8 cellular contexts compared by ENCODE assay signal in genomic region chrX:24150051-24150790, GRCh38. TPM values are rescaled to one million over a fixed set of nuclear protein-coding genes. Genes with fewer than 3 reads are reported as not detected.
DNase-seq lines count a peak whose midpoint lies in the region; ATAC-seq and TF ChIP-seq lines count a peak whose summit lies in the region.

No MANE protein-coding gene starts in this region.

- peak overlapping the region; percentile 90 for H3K4me3 Mint-ChIP-seq in WTC11

- TF ChIP-seq CTCF in WTC11 (IDR thresholded peaks at IDR 0.05), result no peak
- no peak for TF ChIP-seq CTCF in cardiac fibroblast (IDR thresholded peaks at IDR 0.05; ENCODE audit: low read depth, low read length)

- peak overlapping the region; percentile 63 to 77 for H3K4me3 ChIP-seq in cardiac fibroblast (replicated peaks in 1 of 2; ENCODE audit: low read depth in 2 of 2, low read length in 2 of 2)

- POLR2A ChIA-PET in WTC11 (lab: Charles Lee), result interaction anchor here (1.5 kb wide), 1 partner anchor 17 kb away, joined by 4 read pairs; no protein-coding TSS in a partner anchor

- peak overlapping the region; percentile 98 for H3K27ac Mint-ChIP-seq in WTC11

- H3K27me3 Mint-ChIP-seq in WTC11 (ENCODE audit: low read depth), result no peaks in the 10 kb centered on the region

- in situ Hi-C loops in ACHN (cut with HindIII; ENCODE audit: low pct_ligation_motif_present, low pct_unique_long_range_greater_than_20kb, low sequenced_read_pairs), result no loop called here

- DNase-seq in ACHN (peak; percentile 73), NCI-H2171 (lab: John Stamatoyannopoulos, UW) (peak; percentile 73), WTC11 (ENCODE audit: low spot score) (peak; percentile 78), cardiac fibroblast (ENCODE audit: low read depth in 2 of 2) (peak; percentile 85 to 92), iris pigment epithelial cell (ENCODE audit: low read depth) (peak; percentile 93)
- DNase-seq in stimulated activated CD4-positive, alpha-beta T cell treated with anti-CD3 and anti-CD28 coated beads, Interleukin-12 subunit alpha, Interleukin-12 subunit beta, amount 100 ng/mL, for 4 hours, result peak; percentile 73

- H3K36me3 Mint-ChIP-seq in WTC11, result 0 out of 2 replicates have a peak, but pooled peaks cover 2% of the 10 kb centered on the region

- H3K4me1 Mint-ChIP-seq in WTC11, result peaks cover 55% of the 10 kb centered on the region

- CTCF ChIA-PET in WTC11 (lab: Charles Lee), result no interaction called here

- no peaks in the 10 kb centered on the region for H3K9me3 Mint-ChIP-seq in WTC11

- peak; percentile 43 for TF ChIP-seq POLR2A in GM18526 (IDR thresholded peaks at IDR 0.05; ENCODE audit: extremely low read depth, insufficient read length)

- ATAC-seq in HG03064 (IDR thresholded peaks at IDR 0.05; ENCODE audit: low read depth, unreplicated experiment) (peak; percentile 66), WTC11 (peak; percentile 74)

TF ChIP-seq in WTC11, 78 proteins besides CTCF, POLR2A, EP300 and RAD21 (continues in another document):
- TF ChIP-seq KAT7 (CRISPR knock-in tag; IDR thresholded peaks at IDR 0.05; ENCODE audit: borderline replicate concordance) (no peak), NFATC4 (CRISPR knock-in tag; IDR thresholded peaks at IDR 0.05) (no peak), CREB1 (CRISPR knock-in tag; IDR thresholded peaks at IDR 0.05) (no peak), ELF4 (CRISPR knock-in tag; IDR thresholded peaks at IDR 0.05; ENCODE audit: low read depth) (no peak), ATF2 (CRISPR knock-in tag; IDR thresholded peaks at IDR 0.05; ENCODE audit: borderline replicate concordance, low read depth) (no peak), FOXK1 (CRISPR knock-in tag; IDR thresholded peaks at IDR 0.05) (peak; percentile 47), MYBL2 (CRISPR knock-in tag; IDR thresholded peaks at IDR 0.05) (no peak), MXD4 (CRISPR knock-in tag; IDR thresholded peaks at IDR 0.05; ENCODE audit: borderline replicate concordance) (no peak), SOX15 (CRISPR knock-in tag; IDR thresholded peaks at IDR 0.05) (no peak), SP1 (CRISPR knock-in tag; conservative IDR thresholded peaks at IDR 0.05) (peak; percentile 57; the same call in 1 of the 2 replicates), FOXP1 (CRISPR knock-in tag; IDR thresholded peaks at IDR 0.05; ENCODE audit: borderline replicate concordance) (no peak), GABPB1 (CRISPR knock-in tag; IDR thresholded peaks at IDR 0.05) (peak; percentile 26; the same call in 1 of the 2 replicates), ZNF423 (CRISPR knock-in tag; IDR thresholded peaks at IDR 0.05) (no peak), USF2 (CRISPR knock-in tag; IDR thresholded peaks at IDR 0.05) (peak; percentile 68), CBFB (CRISPR knock-in tag; IDR thresholded peaks at IDR 0.05; ENCODE audit: low read depth) (no peak), GTF2I (CRISPR knock-in tag; conservative IDR thresholded peaks at IDR 0.05) (no peak), HMGXB4 (CRISPR knock-in tag; IDR thresholded peaks at IDR 0.05) (peak; percentile 46; the same call in 1 of the 2 replicates), MAX (CRISPR knock-in tag; IDR thresholded peaks at IDR 0.05) (peak; percentile 26; the same call in 1 of the 2 replicates), ZNF232 (CRISPR knock-in tag; IDR thresholded peaks at IDR 0.05) (no peak), ZNF416 (CRISPR knock-in tag; IDR thresholded peaks at IDR 0.05) (0 out of 2 replicates have a peak, but pooled peaks have one; percentile 48), NR2C2 (CRISPR knock-in tag; IDR thresholded peaks at IDR 0.05) (no peak), ATF1 (CRISPR knock-in tag; IDR thresholded peaks at IDR 0.05) (no peak)
- TF ChIP-seq, protein P1, sequence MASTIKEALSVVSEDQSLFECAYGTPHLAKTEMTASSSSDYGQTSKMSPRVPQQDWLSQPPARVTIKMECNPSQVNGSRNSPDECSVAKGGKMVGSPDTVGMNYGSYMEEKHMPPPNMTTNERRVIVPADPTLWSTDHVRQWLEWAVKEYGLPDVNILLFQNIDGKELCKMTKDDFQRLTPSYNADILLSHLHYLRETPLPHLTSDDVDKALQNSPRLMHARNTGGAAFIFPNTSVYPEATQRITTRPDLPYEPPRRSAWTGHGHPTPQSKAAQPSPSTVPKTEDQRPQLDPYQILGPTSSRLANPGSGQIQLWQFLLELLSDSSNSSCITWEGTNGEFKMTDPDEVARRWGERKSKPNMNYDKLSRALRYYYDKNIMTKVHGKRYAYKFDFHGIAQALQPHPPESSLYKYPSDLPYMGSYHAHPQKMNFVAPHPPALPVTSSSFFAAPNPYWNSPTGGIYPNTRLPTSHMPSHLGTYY (CRISPR knock-in tag; IDR thresholded peaks at IDR 0.05), result no peak
- TF ChIP-seq, protein P2, sequence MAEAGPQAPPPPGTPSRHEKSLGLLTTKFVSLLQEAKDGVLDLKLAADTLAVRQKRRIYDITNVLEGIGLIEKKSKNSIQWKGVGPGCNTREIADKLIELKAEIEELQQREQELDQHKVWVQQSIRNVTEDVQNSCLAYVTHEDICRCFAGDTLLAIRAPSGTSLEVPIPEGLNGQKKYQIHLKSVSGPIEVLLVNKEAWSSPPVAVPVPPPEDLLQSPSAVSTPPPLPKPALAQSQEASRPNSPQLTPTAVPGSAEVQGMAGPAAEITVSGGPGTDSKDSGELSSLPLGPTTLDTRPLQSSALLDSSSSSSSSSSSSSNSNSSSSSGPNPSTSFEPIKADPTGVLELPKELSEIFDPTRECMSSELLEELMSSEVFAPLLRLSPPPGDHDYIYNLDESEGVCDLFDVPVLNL (CRISPR knock-in tag; IDR thresholded peaks at IDR 0.05; ENCODE audit: borderline replicate concordance, low read depth), result no peak
- TF ChIP-seq, protein P3, sequence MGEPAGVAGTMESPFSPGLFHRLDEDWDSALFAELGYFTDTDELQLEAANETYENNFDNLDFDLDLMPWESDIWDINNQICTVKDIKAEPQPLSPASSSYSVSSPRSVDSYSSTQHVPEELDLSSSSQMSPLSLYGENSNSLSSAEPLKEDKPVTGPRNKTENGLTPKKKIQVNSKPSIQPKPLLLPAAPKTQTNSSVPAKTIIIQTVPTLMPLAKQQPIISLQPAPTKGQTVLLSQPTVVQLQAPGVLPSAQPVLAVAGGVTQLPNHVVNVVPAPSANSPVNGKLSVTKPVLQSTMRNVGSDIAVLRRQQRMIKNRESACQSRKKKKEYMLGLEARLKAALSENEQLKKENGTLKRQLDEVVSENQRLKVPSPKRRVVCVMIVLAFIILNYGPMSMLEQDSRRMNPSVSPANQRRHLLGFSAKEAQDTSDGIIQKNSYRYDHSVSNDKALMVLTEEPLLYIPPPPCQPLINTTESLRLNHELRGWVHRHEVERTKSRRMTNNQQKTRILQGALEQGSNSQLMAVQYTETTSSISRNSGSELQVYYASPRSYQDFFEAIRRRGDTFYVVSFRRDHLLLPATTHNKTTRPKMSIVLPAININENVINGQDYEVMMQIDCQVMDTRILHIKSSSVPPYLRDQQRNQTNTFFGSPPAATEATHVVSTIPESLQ (CRISPR knock-in tag; IDR thresholded peaks at IDR 0.05), result no peak

RNA-seq across cellular contexts. Expression of gene ZFX, which starts 0.7 kb away (rescaled TPM):
- 19.3 to 24.3 TPM (median 23.4 TPM) in 3 replicates for total RNA-seq in WTC11 (2021)

Comparison
In these comparisons a context has a peak if more than half of its experiments do, and no peak if none do; other contexts are left out.
1. Peak in every context shown above with its lines: DNase-seq, ATAC-seq and H3K4me3 ChIP-seq.